Comparison of ENCODE assay signal across 9 cellular contexts in genomic region chr10:4242561-4243035, GRCh38.
A peak's percentile ranks its signal among the peaks of the same experiment; 100 is the strongest.
DNase-seq lines count a peak whose midpoint lies in the region; ATAC-seq and TF ChIP-seq lines count a peak whose summit lies in the region.
"Had no signal": no experiment of that assay in that cellular context is flagged by ENCODE, and none has a peak within 500 bp of the region (broad histone marks: within the 10 kb centered on the region; RNA-seq: fewer than 3 reads in every experiment).

No MANE protein-coding gene starts in this region.

- H3K27me3 Mint-ChIP-seq in activated CD8-positive, alpha-beta memory T cell treated with anti-CD3 and anti-CD28 coated beads, Interleukin-2, amount 10 ng/mL, durations not matched to agents 7 days and 5 days, result no peaks in the 10 kb centered on the region

- TF ChIP-seq CTCF in IMR-90 (conservative IDR thresholded peaks at IDR 0.05; ENCODE audit: low read depth, low read length) (no peak), stomach (IDR thresholded peaks at IDR 0.05) (no peak)

- H3K9ac ChIP-seq in IMR-90 (ENCODE audit: low read depth, low read length), result peak overlapping the region; percentile 42; the same call in 1 of the 2 replicates

- H2AK5ac ChIP-seq in IMR-90 (ENCODE audit: low read depth, low read length), result peak overlapping the region; percentile 62

- CTCF ChIA-PET in IMR-90 (lab: Yijun Ruan, JAX), result interaction anchor here (0.7 kb wide), 1 partner anchor 1045 kb away, joined by 9 read pairs; no protein-coding TSS in a partner anchor
- CTCF ChIA-PET in activated CD8-positive, alpha-beta memory T cell treated with anti-CD3 and anti-CD28 coated beads, Interleukin-2, amount 10 ng/mL, durations not matched to agents 7 days and 5 days (lab: Charles Lee), result no interaction called here

- peak overlapping the region; percentile 86; the same call in 1 of the 2 replicates for H2BK20ac ChIP-seq in IMR-90 (ENCODE audit: low read depth, low read length)

- peak overlapping the region; percentile 80 for H2BK120ac ChIP-seq in IMR-90 (ENCODE audit: low read depth, low read length)

- BruUV-seq in IMR-90 (replicated peaks; lab: Mats Ljungman, UMichigan), result no TSS peak

- H3K4ac ChIP-seq in IMR-90 (ENCODE audit: low read depth, low read length), result peak overlapping the region; percentile 88

- H3K27ac Mint-ChIP-seq in activated CD8-positive, alpha-beta memory T cell treated with anti-CD3 and anti-CD28 coated beads, Interleukin-2, amount 10 ng/mL, durations not matched to agents 7 days and 5 days, result no peak overlapping the region

- H2AFZ ChIP-seq in IMR-90 (replicated peaks; ENCODE audit: low read length, poor library complexity), result no peak overlapping the region

- peak overlapping the region; percentile 68; the same call in 1 of the 2 replicates for H3K4me2 ChIP-seq in IMR-90 (ENCODE audit: low read depth, low read length)

- H3K27ac ChIP-seq in IMR-90 (ENCODE audit: insufficient read depth, low read length), result peak overlapping the region; percentile 16
- H3K27ac ChIP-seq in stomach, result peak overlapping the region in 4 of 5 donors; percentile 58 to 80 (median 76)

- peak; percentile 30 for TF ChIP-seq RAD21 in IMR-90 (IDR thresholded peaks at IDR 0.05; ENCODE audit: low read length)

- peak overlapping the region; percentile 89 for H2BK5ac ChIP-seq in IMR-90 (ENCODE audit: low read depth, low read length, poor library complexity, severe bottlenecking)

- no peaks in the 10 kb centered on the region for H3K9me3 Mint-ChIP-seq in activated CD8-positive, alpha-beta memory T cell treated with anti-CD3 and anti-CD28 coated beads, Interleukin-2, amount 10 ng/mL, durations not matched to agents 7 days and 5 days (ENCODE audit: low read depth)

- POLR2A ChIA-PET in IMR-90 (lab: Charles Lee; ENCODE audit: unreplicated experiment), result no interaction called here

- dilution Hi-C loops in IMR-90 (cut with HindIII; ENCODE audit: low sequenced_read_pairs, unreplicated experiment), result no loop called here

- no peak overlapping the region for H3K4me3 Mint-ChIP-seq in activated CD8-positive, alpha-beta memory T cell treated with anti-CD3 and anti-CD28 coated beads, Interleukin-2, amount 10 ng/mL, durations not matched to agents 7 days and 5 days

- peaks cover 46% of the 10 kb centered on the region for H3K4me1 Mint-ChIP-seq in activated CD8-positive, alpha-beta memory T cell treated with anti-CD3 and anti-CD28 coated beads, Interleukin-2, amount 10 ng/mL, durations not matched to agents 7 days and 5 days

- H2BK15ac ChIP-seq in IMR-90 (ENCODE audit: low read depth, low read length), result peak overlapping the region; percentile 81

- intact Hi-C loops in IMR-90 (cut with micrococcal nuclease) (loop anchor here (1.0 to 10.0 kb wide), 9 partner anchors 102 to 1048 kb away; partner anchors contain the start of gene KLF6), stomach (cut with DNase I; ENCODE audit: low total_unique reads) (no loop called here)

- no peaks in the 10 kb centered on the region for H3K9me3 ChIP-seq in IMR-90 (ENCODE audit: control insufficient read depth, insufficient read depth, low read length)
- no peaks in the 10 kb centered on the region for H3K9me3 ChIP-seq in stomach

- peak overlapping the region; percentile 85 for H3K56ac ChIP-seq in IMR-90 (ENCODE audit: extremely low read depth, insufficient read depth, low read length)

- WGBS in IMR-90 (ENCODE audit: extremely low coverage in 2 of 2, insufficient read length in 1 of 2), 2 experiments, result 0% methylated on average over 1 of the region's 2 CpGs; no CpG with 5 or more reads in 1 of the 2 experiments
- WGBS in stomach, 5 donors, result 19 to 48% (median 40%) methylated on average over 2 of the region's 2 CpGs

- peak overlapping the region; percentile 38; the same call in 1 of the 2 replicates for H4K5ac ChIP-seq in IMR-90 (ENCODE audit: low read depth, low read length)

- peak overlapping the region; percentile 94 for H3K18ac ChIP-seq in IMR-90 (ENCODE audit: low read depth, low read length)

- peaks cover 9% of the 10 kb centered on the region for H3K36me3 Mint-ChIP-seq in activated CD8-positive, alpha-beta memory T cell treated with anti-CD3 and anti-CD28 coated beads, Interleukin-2, amount 10 ng/mL, durations not matched to agents 7 days and 5 days

- H4K91ac ChIP-seq in IMR-90 (ENCODE audit: insufficient read depth, low read depth, low read length), result peak overlapping the region; percentile 78

- no peaks in the 10 kb centered on the region for H3K27me3 ChIP-seq in IMR-90 (ENCODE audit: control insufficient read depth, insufficient read depth, low read length)
- H3K27me3 ChIP-seq in stomach, result no peaks in the 10 kb centered on the region

- H3K23ac ChIP-seq in IMR-90 (ENCODE audit: low read depth, low read length), result peak overlapping the region; percentile 70; the same call in 1 of the 2 replicates

- H3K36me3 ChIP-seq in IMR-90 (ENCODE audit: control insufficient read depth, insufficient read depth, low read length), result no peaks in the 10 kb centered on the region
- no peaks in the 10 kb centered on the region for H3K36me3 ChIP-seq in stomach

- no peak for TF ChIP-seq EP300 in stomach (IDR thresholded peaks at IDR 0.05)

- peaks cover 15% of the 10 kb centered on the region for H3K4me1 ChIP-seq in IMR-90 (ENCODE audit: control insufficient read depth, insufficient read depth, low read length)
- H3K4me1 ChIP-seq in stomach, result peaks cover 4 to 36% (median 26%) of the 10 kb centered on the region in 4 donors

- H2AK9ac ChIP-seq in IMR-90 (replicated peaks; ENCODE audit: low read depth, low read length, poor library complexity), result no peak overlapping the region

- peaks cover 9% of the 10 kb centered on the region for H3K9me1 ChIP-seq in IMR-90 (ENCODE audit: insufficient read depth, low read length)

- TF ChIP-seq POLR2A in IMR-90 (IDR thresholded peaks at IDR 0.05; ENCODE audit: low read depth, low read length) (peak; percentile 82), stomach (IDR thresholded peaks at IDR 0.05) (no peak)

- in situ Hi-C loops in IMR-90 (cut with MboI; ENCODE audit: low sequenced_read_pairs), result loop anchor here (5.0 to 10.0 kb wide), 2 partner anchors 422 to 460 kb away; no protein-coding TSS in a partner anchor
- in situ Hi-C loops in KBM-7 (cut with MboI; ENCODE audit: low pct_unique_long_range_greater_than_20kb, low sequenced_read_pairs), result no loop called here

- peaks cover 3 to 15% of the 10 kb centered on the region in 2 experiments; a peak in 2 of 4 replicates for H3K79me1 ChIP-seq in IMR-90 (ENCODE audit: low read depth in 1 of 2, low read length in 2 of 2)

- peak overlapping the region; percentile 49 for H3K14ac ChIP-seq in IMR-90 (replicated peaks; ENCODE audit: low read depth, low read length)

- DNase-seq in IMR-90 (peak; percentile 92), astrocyte of the hippocampus (ENCODE audit: low read depth, low spot score) (peak; percentile 95), iris pigment epithelial cell (ENCODE audit: low read depth) (peak; percentile 95), stomach (no peak), KBM-7 (no peak)
- no peak for DNase-seq in stimulated activated naive CD8-positive, alpha-beta T cell treated with anti-CD3 and anti-CD28 coated beads, Interleukin-15, Interleukin-2, amounts not matched to agents 100 U/mL and 50 U/mL, for 24 hours
- DNase-seq in activated CD8-positive, alpha-beta memory T cell treated with anti-CD3 and anti-CD28 coated beads, Interleukin-2, amount 10 ng/mL, durations not matched to agents 7 days and 5 days, result no peak
- DNase-seq: T1000 had no signal

- ATAC-seq in IMR-90 (ENCODE audit: low read depth) (no peak), HG02981 (IDR thresholded peaks at IDR 0.05; ENCODE audit: unreplicated experiment) (no peak)
- no peak for ATAC-seq in stimulated activated naive CD8-positive, alpha-beta T cell treated with anti-CD3 and anti-CD28 coated beads, Interleukin-15, Interleukin-2, amounts not matched to agents 100 U/mL and 50 U/mL, for 24 hours
- no peak for ATAC-seq in activated CD8-positive, alpha-beta memory T cell treated with anti-CD3 and anti-CD28 coated beads, Interleukin-2, amount 10 ng/mL, durations not matched to agents 7 days and 5 days

- no peaks in the 10 kb centered on the region for H4K20me1 ChIP-seq in IMR-90 (ENCODE audit: insufficient read depth, low read length)

- H4K8ac ChIP-seq in IMR-90 (ENCODE audit: low read depth in 2 of 2, low read length in 2 of 2), result peak overlapping the region; percentile 53 to 83

- H3K4me3 ChIP-seq in IMR-90 (ENCODE audit: insufficient read depth, low read depth, low read length) (no peak overlapping the region), stomach (peak overlapping the region in 3 of 4 donors; percentile 1 to 10 (median 2))

TF ChIP-seq in IMR-90, 13 proteins besides CTCF, POLR2A, EP300 and RAD21:
- TF ChIP-seq FOS (IDR thresholded peaks at IDR 0.05; ENCODE audit: low read depth, low read length), result 0 out of 2 replicates have a peak, but pooled peaks have one; percentile 30
- TF ChIP-seq MAFK (IDR thresholded peaks at IDR 0.05; ENCODE audit: low read depth, low read length), result no peak
TF ChIP-seq in IMR-90: peak in this region for 1.

Comparison
In these comparisons a context has a peak if more than half of its experiments do, and no peak if none do; other contexts are left out.
1. DNase-seq: peak in IMR-90 (single experiment), astrocyte of the hippocampus (single experiment) and iris pigment epithelial cell (single experiment); none in stomach (single experiment), stimulated activated naive CD8-positive, alpha-beta T cell treated with anti-CD3 and anti-CD28 coated beads, Interleukin-15, Interleukin-2, amounts not matched to agents 100 U/mL and 50 U/mL, for 24 hours (single experiment), KBM-7 (single experiment) and activated CD8-positive, alpha-beta memory T cell treated with anti-CD3 and anti-CD28 coated beads, Interleukin-2, amount 10 ng/mL, durations not matched to agents 7 days and 5 days (single experiment).